In the genomic region with DNA sequence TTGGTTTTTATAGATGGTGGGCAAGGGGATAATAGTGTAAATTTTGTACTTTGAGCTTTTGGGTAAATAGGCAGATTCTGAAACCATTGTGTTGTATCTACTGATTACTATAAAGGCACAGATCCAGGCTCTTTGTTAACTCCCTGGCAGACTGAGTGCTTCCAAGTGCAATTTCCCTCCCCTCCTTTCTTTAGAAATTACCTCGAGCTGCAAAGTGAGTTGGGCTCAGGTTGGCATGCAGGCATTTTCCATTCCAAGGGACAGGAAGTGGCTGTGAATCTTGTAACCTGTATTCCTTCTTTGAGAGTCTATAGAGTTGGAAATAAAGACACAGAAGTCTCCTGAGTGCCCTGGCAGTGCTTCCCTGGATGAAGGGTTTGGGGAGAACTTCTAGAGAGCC, we compare ENCODE assay signal across 21 cellular contexts.
"Had no signal": no experiment of that assay in that cellular context is flagged by ENCODE, and none has a peak within 500 bp of the region (broad histone marks: within the 10 kb centered on the region; RNA-seq: fewer than 3 reads in every experiment).

No MANE protein-coding gene starts in this region.

- H3K9me3 Mint-ChIP-seq: mesothelial cell of epicardium had no signal

- DNase-seq: activated CD4-positive, alpha-beta T cell treated with anti-CD3 and anti-CD28 coated beads for 4 hours; activated CD4-positive, alpha-beta T cell treated with anti-CD3 and anti-CD28 coated beads, Interleukin-2, amount 50 U/mL, for 48 hours; activated CD4-positive, CD25-positive, alpha-beta regulatory T cell; activated CD8-positive, alpha-beta memory T cell treated with anti-CD3 and anti-CD28 coated beads, Interleukin-2, amount 50 U/mL, for 48 hours; activated naive CD4-positive, alpha-beta T cell treated with anti-CD3 and anti-CD28 coated beads, Interleukin-2, amount 10 ng/mL, durations not matched to agents 7 days and 5 days; activated T-cell treated with anti-CD3 and anti-CD28 coated beads, Interleukin-2, amount 50 U/mL, for 48 hours; amygdala; heart left ventricle; left lung; naive thymus-derived CD8-positive, alpha-beta T cell; pancreas; right cardiac atrium; substantia nigra; T1000; thyroid gland had no signal

- H3K27me3 ChIP-seq: heart left ventricle, left lung, pancreas, thyroid gland had no signal

- H3K4me1 Mint-ChIP-seq: activated naive CD4-positive, alpha-beta T cell treated with anti-CD3 and anti-CD28 coated beads, Interleukin-2, amount 10 ng/mL, durations not matched to agents 7 days and 5 days had no signal

- H3K9me3 ChIP-seq: pancreas, thyroid gland had no signal

- H3K4me3 Mint-ChIP-seq: activated naive CD4-positive, alpha-beta T cell treated with anti-CD3 and anti-CD28 coated beads, Interleukin-2, amount 10 ng/mL, durations not matched to agents 7 days and 5 days; mesothelial cell of epicardium; naive thymus-derived CD8-positive, alpha-beta T cell; stimulated activated naive CD8-positive, alpha-beta T cell treated with anti-CD3 and anti-CD28 coated beads, Interleukin-15, Interleukin-2, amounts not matched to agents 100 ng/mL and 50 ng/mL, for 24 hours; T-helper 1 cell treated with Interleukin-12 subunit alpha and Interleukin-12 subunit beta and Interleukin-4 antibody, amounts not matched to agents 30 μg/mL and 1 μg/mL, for 36 hours had no signal

- H3K4me3 ChIP-seq: cardiac muscle cell, heart left ventricle, left lung, lung, pancreas, thyroid gland had no signal

- FAIRE-seq: endometrium, pancreas had no signal

- H3K36me3 ChIP-seq: cardiac muscle cell, heart left ventricle, left lung, pancreas, thyroid gland had no signal

- H3K27ac Mint-ChIP-seq: activated naive CD4-positive, alpha-beta T cell treated with anti-CD3 and anti-CD28 coated beads, Interleukin-2, amount 10 ng/mL, durations not matched to agents 7 days and 5 days; mesothelial cell of epicardium; naive thymus-derived CD8-positive, alpha-beta T cell; stimulated activated naive CD8-positive, alpha-beta T cell treated with anti-CD3 and anti-CD28 coated beads, Interleukin-15, Interleukin-2, amounts not matched to agents 100 ng/mL and 50 ng/mL, for 24 hours; T-helper 1 cell treated with Interleukin-12 subunit alpha and Interleukin-12 subunit beta and Interleukin-4 antibody, amounts not matched to agents 30 μg/mL and 1 μg/mL, for 36 hours had no signal

- ATAC-seq: heart left ventricle; left lung; naive thymus-derived CD8-positive, alpha-beta T cell; pancreas; right cardiac atrium had no signal

- H3K36me3 Mint-ChIP-seq: activated naive CD4-positive, alpha-beta T cell treated with anti-CD3 and anti-CD28 coated beads, Interleukin-2, amount 10 ng/mL, durations not matched to agents 7 days and 5 days; naive thymus-derived CD8-positive, alpha-beta T cell had no signal

- H3K4me1 ChIP-seq: heart left ventricle, left lung, pancreas, thyroid gland had no signal

- H3K27ac ChIP-seq: cardiac muscle cell, heart left ventricle, left lung, pancreas, thyroid gland had no signal

- H3K27me3 Mint-ChIP-seq: activated naive CD4-positive, alpha-beta T cell treated with anti-CD3 and anti-CD28 coated beads, Interleukin-2, amount 10 ng/mL, durations not matched to agents 7 days and 5 days; naive thymus-derived CD8-positive, alpha-beta T cell; stimulated activated naive CD8-positive, alpha-beta T cell treated with anti-CD3 and anti-CD28 coated beads, Interleukin-15, Interleukin-2, amounts not matched to agents 100 ng/mL and 50 ng/mL, for 24 hours had no signal
